ENCODE assay signal across 7 cellular contexts in the genomic region with DNA sequence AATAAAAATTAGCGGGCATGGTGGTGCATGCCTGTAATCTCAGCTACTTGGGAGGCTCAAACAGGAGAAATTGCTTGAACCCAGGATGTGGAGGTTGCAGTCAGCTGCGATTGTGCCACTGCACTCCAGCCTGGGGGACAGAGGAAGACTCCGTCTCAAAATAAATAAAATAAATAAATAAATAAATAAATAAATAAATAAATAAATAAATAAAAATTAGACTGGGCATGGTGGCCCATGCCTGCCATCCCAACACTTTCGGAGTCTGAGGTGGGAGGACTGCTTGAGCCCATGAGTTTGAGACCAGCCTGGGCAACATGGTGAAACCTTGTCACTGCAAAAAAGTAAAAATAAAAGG. TPM values are rescaled to one million over a fixed set of nuclear protein-coding genes. Genes with fewer than 3 reads are reported as not detected.
A peak's percentile ranks its signal among the peaks of the same experiment; 100 is the strongest.
DNase-seq lines count a peak whose midpoint lies in the region; ATAC-seq, FAIRE-seq and TF ChIP-seq lines count a peak whose summit lies in the region.
"Not testable (repeated sequence)": the region's sequence is repeated elsewhere in the genome, so short reads cannot be mapped to it uniquely, and the experiment has no call there.
"Had no signal": no experiment of that assay in that cellular context is flagged by ENCODE, and none has a peak within 500 bp of the region (broad histone marks: within the 10 kb centered on the region; RNA-seq: fewer than 3 reads in every experiment).

No MANE protein-coding gene starts in this region.

- not testable (repeated sequence) for H2BK15ac ChIP-seq in IMR-90 (ENCODE audit: low read depth, low read length)

- H3K36me3 ChIP-seq in CD4-positive, CD25-positive, alpha-beta regulatory T cell (ENCODE audit: control insufficient read depth, insufficient read depth, low read length), result peaks cover 22% of the 10 kb centered on the region
- not testable (repeated sequence) for H3K36me3 ChIP-seq in IMR-90 (ENCODE audit: control insufficient read depth, insufficient read depth, low read length); GM12878 (ENCODE audit: control insufficient read depth in 2 of 2, insufficient read depth in 2 of 2, low read length in 1 of 2)

- not testable (repeated sequence) for H3K23ac ChIP-seq in IMR-90 (ENCODE audit: low read depth, low read length)

- H3K9me3 ChIP-seq in CD4-positive, CD25-positive, alpha-beta regulatory T cell (ENCODE audit: control insufficient read depth in 2 of 2, low read length in 2 of 2); IMR-90 (ENCODE audit: control insufficient read depth, insufficient read depth, low read length); GM12878 (replicated peaks; ENCODE audit: control insufficient read depth, insufficient read depth, low read length): not testable (repeated sequence)

- H3K4ac ChIP-seq in IMR-90 (ENCODE audit: low read depth, low read length), result not testable (repeated sequence)

- not testable (repeated sequence) for H3K79me1 ChIP-seq in IMR-90 (ENCODE audit: low read depth in 1 of 2, low read length in 2 of 2)

- H3K4me2 ChIP-seq in IMR-90 (ENCODE audit: low read depth, low read length), result not testable (repeated sequence)
- 0 out of 2 replicates have a peak overlapping the region, but pooled peaks have one; percentile 11 for H3K4me2 ChIP-seq in GM12878 (ENCODE audit: control insufficient read depth, insufficient read depth)

- H3K4me3 Mint-ChIP-seq in CD4-positive, CD25-positive, alpha-beta regulatory T cell, result peak overlapping the region in 2 of 4 donors; percentile 78 to 79
- H3K4me3 Mint-ChIP-seq in WTC11, result not testable (repeated sequence)
- peak overlapping the region; percentile 43 to 73 for H3K4me3 Mint-ChIP-seq in activated T-cell treated with anti-CD3 and anti-CD28 coated beads, Interleukin-2, amount 50 U/mL, for 72 hours
- peak overlapping the region; percentile 36 for H3K4me3 Mint-ChIP-seq in stimulated activated effector memory CD8-positive, alpha-beta T cell treated with anti-CD3 and anti-CD28 coated beads, Interleukin-12 subunit alpha, Interleukin-12 subunit beta, amount 100 ng/mL, for 72 hours

- DNase-seq in CD4-positive, CD25-positive, alpha-beta regulatory T cell; IMR-90; WTC11 (ENCODE audit: low spot score); activated T-cell treated with anti-CD3 and anti-CD28 coated beads, Interleukin-2, amount 50 U/mL, for 72 hours; GM12878 (ENCODE audit: low read depth, low spot score); stimulated activated effector memory CD8-positive, alpha-beta T cell treated with anti-CD3 and anti-CD28 coated beads, Interleukin-12 subunit alpha, Interleukin-12 subunit beta, amount 100 ng/mL, for 72 hours (ENCODE audit: low spot score in 2 of 2): not testable (repeated sequence)

- not testable (repeated sequence) for H3K9me1 ChIP-seq in IMR-90 (ENCODE audit: insufficient read depth, low read length)

- RAD21 ChIA-PET in GM12878 (lab: Charles Lee; ENCODE audit: unreplicated experiment), result not testable (repeated sequence)

- H2AK9ac ChIP-seq in IMR-90 (replicated peaks; ENCODE audit: low read depth, low read length, poor library complexity), result not testable (repeated sequence)

- not testable (repeated sequence) for H4K20me1 ChIP-seq in IMR-90 (ENCODE audit: insufficient read depth, low read length); GM12878 (ENCODE audit: control insufficient read depth, insufficient read depth)

- intact Hi-C loops in IMR-90 (cut with micrococcal nuclease); GM12878 (cut with micrococcal nuclease; ENCODE audit: unreplicated experiment): not testable (repeated sequence)

- CTCF ChIA-PET in IMR-90 (lab: Yijun Ruan, JAX), result interaction anchor here (1.8 kb wide), 1 partner anchor 15 kb away, joined by 5 read pairs; no protein-coding TSS in a partner anchor
- CTCF ChIA-PET in WTC11 (lab: Charles Lee), result interaction anchor here (1.0 to 1.4 kb wide), 2 partner anchors 15 to 53 kb away, joined by 3 to 8 read pairs; no protein-coding TSS in a partner anchor
- CTCF ChIA-PET in GM12878 (lab: Yijun Ruan, JAX), result interaction anchor here (1.0 to 1.1 kb wide), 3 partner anchors 15 to 53 kb away, joined by 3 to 5 read pairs (median 5); no protein-coding TSS in a partner anchor

- H3K27me3 Mint-ChIP-seq in CD4-positive, CD25-positive, alpha-beta regulatory T cell; WTC11 (ENCODE audit: low read depth); activated T-cell treated with anti-CD3 and anti-CD28 coated beads, Interleukin-2, amount 50 U/mL, for 72 hours (ENCODE audit: low read depth): not testable (repeated sequence)

- H2AFZ ChIP-seq in IMR-90 (replicated peaks; ENCODE audit: low read length, poor library complexity); GM12878 (ENCODE audit: control insufficient read depth, low read depth, low read length): not testable (repeated sequence)

- TF ChIP-seq RAD21 in IMR-90 (IDR thresholded peaks at IDR 0.05; ENCODE audit: low read length); GM12878 (IDR thresholded peaks at IDR 0.05; ENCODE audit: insufficient read depth, low read depth, low read length): not testable (repeated sequence)

- H4K5ac ChIP-seq in IMR-90 (ENCODE audit: low read depth, low read length), result not testable (repeated sequence)

- not testable (repeated sequence) for H4K8ac ChIP-seq in IMR-90 (ENCODE audit: low read depth in 2 of 2, low read length in 2 of 2)

- in situ Hi-C loops in IMR-90 (cut with MboI; ENCODE audit: low sequenced_read_pairs); GM12878 (cut with MboI): not testable (repeated sequence)

- dilution Hi-C loops in IMR-90 (cut with HindIII; ENCODE audit: low sequenced_read_pairs, unreplicated experiment), result not testable (repeated sequence)

- not testable (repeated sequence) for TF ChIP-seq POLR2A in IMR-90 (IDR thresholded peaks at IDR 0.05; ENCODE audit: low read depth, low read length); GM12878 (IDR thresholded peaks at IDR 0.05; ENCODE audit: low read depth, low read length)

- peaks cover 19% of the 10 kb centered on the region for H3K36me3 Mint-ChIP-seq in CD4-positive, CD25-positive, alpha-beta regulatory T cell
- not testable (repeated sequence) for H3K36me3 Mint-ChIP-seq in WTC11
- peaks cover 6 to 17% of the 10 kb centered on the region in 2 donors for H3K36me3 Mint-ChIP-seq in activated T-cell treated with anti-CD3 and anti-CD28 coated beads, Interleukin-2, amount 50 U/mL, for 72 hours (ENCODE audit: insufficient read depth in 2 of 2)
- peaks cover 94% of the 10 kb centered on the region for H3K36me3 Mint-ChIP-seq in stimulated activated effector memory CD8-positive, alpha-beta T cell treated with anti-CD3 and anti-CD28 coated beads, Interleukin-12 subunit alpha, Interleukin-12 subunit beta, amount 100 ng/mL, for 72 hours

- H3K4me1 ChIP-seq in CD4-positive, CD25-positive, alpha-beta regulatory T cell (ENCODE audit: control insufficient read depth, insufficient read depth, low read length, poor library complexity, severe bottlenecking), result peaks cover 87% of the 10 kb centered on the region
- H3K4me1 ChIP-seq in IMR-90 (ENCODE audit: control insufficient read depth, insufficient read depth, low read length), result not testable (repeated sequence)
- peaks cover 27% of the 10 kb centered on the region for H3K4me1 ChIP-seq in GM12878 (ENCODE audit: control insufficient read depth, insufficient read depth, low read length)

- not testable (repeated sequence) for BruUV-seq in IMR-90 (replicated peaks; lab: Mats Ljungman, UMichigan); GM12878 (replicated peaks; lab: Mats Ljungman, UMichigan)

- no CpG with 5 or more reads among the region's 4 CpGs for WGBS in IMR-90 (ENCODE audit: extremely low coverage in 2 of 2, insufficient read length in 1 of 2), 2 experiments
- WGBS in GM12878 (ENCODE audit: insufficient coverage, insufficient replicate concordance, low lambda C conversion rate, missing lambda C conversion rate), result 75% methylated on average over 4 of the region's 4 CpGs

- H2BK20ac ChIP-seq in IMR-90 (ENCODE audit: low read depth, low read length), result not testable (repeated sequence)

- H3K14ac ChIP-seq in IMR-90 (replicated peaks; ENCODE audit: low read depth, low read length), result peak overlapping the region; percentile 53; the same call in 1 of the 2 replicates

- not testable (repeated sequence) for H3K18ac ChIP-seq in IMR-90 (ENCODE audit: low read depth, low read length)

- FAIRE-seq in GM12878 (lab: Jason Lieb, UNC), result not testable (repeated sequence)

- not testable (repeated sequence) for H3K56ac ChIP-seq in IMR-90 (ENCODE audit: extremely low read depth, insufficient read depth, low read length)

- not testable (repeated sequence) for H3K9me3 Mint-ChIP-seq in CD4-positive, CD25-positive, alpha-beta regulatory T cell; WTC11; activated T-cell treated with anti-CD3 and anti-CD28 coated beads, Interleukin-2, amount 50 U/mL, for 72 hours; stimulated activated effector memory CD8-positive, alpha-beta T cell treated with anti-CD3 and anti-CD28 coated beads, Interleukin-12 subunit alpha, Interleukin-12 subunit beta, amount 100 ng/mL, for 72 hours

- peak overlapping the region; percentile 69 for H3K27ac ChIP-seq in CD4-positive, CD25-positive, alpha-beta regulatory T cell (ENCODE audit: insufficient read depth, low read length, poor library complexity, severe bottlenecking)
- H3K27ac ChIP-seq in IMR-90 (ENCODE audit: insufficient read depth, low read length); GM12878 (ENCODE audit: control insufficient read depth, insufficient read depth): not testable (repeated sequence)

- POLR2A ChIA-PET in IMR-90 (lab: Charles Lee; ENCODE audit: unreplicated experiment) (interaction anchor here (0.6 kb wide), 1 partner anchor 12 kb away, joined by 12 read pairs; no protein-coding TSS in a partner anchor), WTC11 (lab: Charles Lee) (interaction anchor here (0.7 kb wide), 1 partner anchor 70 kb away, joined by 3 read pairs; no protein-coding TSS in a partner anchor)
- POLR2A ChIA-PET in GM12878 (lab: Charles Lee), result not testable (repeated sequence)

- not testable (repeated sequence) for TF ChIP-seq EP300 in GM12878 (IDR thresholded peaks at IDR 0.05; ENCODE audit: borderline replicate concordance in 1 of 2, control insufficient read depth in 1 of 2, low read depth in 2 of 2, low read length in 2 of 2)

- not testable (repeated sequence) for H2AK5ac ChIP-seq in IMR-90 (ENCODE audit: low read depth, low read length)

- H3K27ac Mint-ChIP-seq in CD4-positive, CD25-positive, alpha-beta regulatory T cell, result peak overlapping the region; percentile 55 to 93 (median 84)
- not testable (repeated sequence) for H3K27ac Mint-ChIP-seq in WTC11
- peak overlapping the region; percentile 72 for H3K27ac Mint-ChIP-seq in activated T-cell treated with anti-CD3 and anti-CD28 coated beads, Interleukin-2, amount 50 U/mL, for 72 hours
- peak overlapping the region; percentile 95 for H3K27ac Mint-ChIP-seq in stimulated activated effector memory CD8-positive, alpha-beta T cell treated with anti-CD3 and anti-CD28 coated beads, Interleukin-12 subunit alpha, Interleukin-12 subunit beta, amount 100 ng/mL, for 72 hours

- H3K4me3 ChIP-seq in CD4-positive, CD25-positive, alpha-beta regulatory T cell (ENCODE audit: low read depth, low read length), result peak overlapping the region; percentile 78
- not testable (repeated sequence) for H3K4me3 ChIP-seq in IMR-90 (ENCODE audit: insufficient read depth, low read depth, low read length); GM12878

- not testable (repeated sequence) for TF ChIP-seq CTCF in IMR-90 (conservative IDR thresholded peaks at IDR 0.05; ENCODE audit: low read depth, low read length); WTC11 (IDR thresholded peaks at IDR 0.05); GM12878 (IDR thresholded peaks at IDR 0.05 in 2 of 3, conservative IDR thresholded peaks at IDR 0.05 in 1 of 3; ENCODE audit: control insufficient read depth in 2 of 3, extremely low read depth in 1 of 3, insufficient read depth in 1 of 3, low read depth in 3 of 3, low read length in 3 of 3)

- not testable (repeated sequence) for ATAC-seq in CD4-positive, CD25-positive, alpha-beta regulatory T cell (ENCODE audit: low read depth in 2 of 2); IMR-90 (ENCODE audit: low read depth); WTC11; activated T-cell treated with anti-CD3 and anti-CD28 coated beads, Interleukin-2, amount 50 U/mL, for 72 hours (replicated peaks in 1 of 2); GM12878; stimulated activated effector memory CD8-positive, alpha-beta T cell treated with anti-CD3 and anti-CD28 coated beads, Interleukin-12 subunit alpha, Interleukin-12 subunit beta, amount 100 ng/mL, for 72 hours

- H2BK5ac ChIP-seq in IMR-90 (ENCODE audit: low read depth, low read length, poor library complexity, severe bottlenecking), result not testable (repeated sequence)

- H3K4me1 Mint-ChIP-seq in CD4-positive, CD25-positive, alpha-beta regulatory T cell, result peaks cover 14 to 73% (median 38%) of the 10 kb centered on the region in 4 donors
- H3K4me1 Mint-ChIP-seq in WTC11, result peaks cover 13% of the 10 kb centered on the region; the same call in 1 of the 2 replicates
- peaks cover 68% of the 10 kb centered on the region for H3K4me1 Mint-ChIP-seq in activated T-cell treated with anti-CD3 and anti-CD28 coated beads, Interleukin-2, amount 50 U/mL, for 72 hours (ENCODE audit: low read depth)
- peaks cover 41% of the 10 kb centered on the region for H3K4me1 Mint-ChIP-seq in stimulated activated effector memory CD8-positive, alpha-beta T cell treated with anti-CD3 and anti-CD28 coated beads, Interleukin-12 subunit alpha, Interleukin-12 subunit beta, amount 100 ng/mL, for 72 hours

- H3K9ac ChIP-seq in IMR-90 (ENCODE audit: low read depth, low read length); GM12878 (ENCODE audit: control insufficient read depth, insufficient read depth, low read length): not testable (repeated sequence)

- H3K79me2 ChIP-seq in GM12878 (ENCODE audit: control insufficient read depth, insufficient read depth, low read length), result peaks cover 23% of the 10 kb centered on the region

- SMC1A ChIA-PET in GM12878 (lab: Charles Lee; ENCODE audit: uncharacterized antibody, unreplicated experiment), result not testable (repeated sequence)

- not testable (repeated sequence) for H4K91ac ChIP-seq in IMR-90 (ENCODE audit: insufficient read depth, low read depth, low read length)

- not testable (repeated sequence) for H2BK120ac ChIP-seq in IMR-90 (ENCODE audit: low read depth, low read length)

- H3K27me3 ChIP-seq in CD4-positive, CD25-positive, alpha-beta regulatory T cell (ENCODE audit: control insufficient read depth, insufficient read depth, low read length); IMR-90 (ENCODE audit: control insufficient read depth, insufficient read depth, low read length); GM12878 (replicated peaks in 1 of 2; ENCODE audit: control insufficient read depth in 2 of 2, insufficient read depth in 2 of 2, low read length in 1 of 2): not testable (repeated sequence)

RNA-seq across cellular contexts. Expression of a gene that starts 12.2 kb away (rescaled TPM):
- total RNA-seq in CD4-positive, CD25-positive, alpha-beta regulatory T cell, result 388 TPM
- 1,000 to 10,000 TPM in 2 of 4 donors, 100 to 1,000 TPM in 2; 968 to 1,114 (median 1,027) TPM for polyA plus RNA-seq in CD4-positive, CD25-positive, alpha-beta regulatory T cell
- total RNA-seq in IMR-90 (2012; rRNA removed) (not detected in 2 replicates), WTC11 (2021) (51.0 to 60.5 TPM (median 57.0 TPM) in 3 replicates), GM12878 (2014; rRNA removed) (173 and 179 TPM in 2 replicates), GM12878 (2014; rRNA removed; fragmentation: Illumina TruSeq; extraction: Trizol) (97.7 and 109 TPM in 2 replicates), GM12878 (2021) (126 and 143 TPM in 2 replicates)
- polyA plus RNA-seq in IMR-90 (2012; rRNA removed) (not detected in 2 replicates), GM12878 (2011; rRNA removed) (27.3 and 49.7 TPM in 2 replicates), GM12878 (2014; fragmentation: Illumina TruSeq; extraction: Trizol) (60.5 and 107 TPM in 2 replicates), GM12878 (2014; fragmentation: Nextera tagmentation; extraction: Ambion mirVana) (10 to 100 TPM; 31.5 to 46.0 TPM), GM12878 (2014; rRNA removed) (130 and 141 TPM in 2 replicates), GM12878 (2016; fragmentation: Nextera tagmentation; extraction: Ambion mirVana) (100 to 1,000 TPM; 148 to 162 TPM)
- polyA plus RNA-seq in IMR-90 (2012; cell fraction: cytosol; rRNA removed), result not detected in 2 replicates
- 0.05 TPM in 1 of 2 replicates, not detected in the other for polyA plus RNA-seq in IMR-90 (2012; cell fraction: nucleus; rRNA removed; ENCODE audit: low replicate concordance)
- 100 to 1,000 TPM; 227 to 254 TPM for total RNA-seq in activated T-cell treated with anti-CD3 and anti-CD28 coated beads, Interleukin-2, amount 50 U/mL, for 72 hours
- total RNA-seq in GM12878 (2013; cell fraction: nucleolus; rRNA removed), result 18.5 and 22.2 TPM in 2 replicates
- 43.6 TPM for polyA plus RNA-seq in GM12878 (2011; ENCODE audit: low read depth)
- polyA plus RNA-seq in GM12878 (2011; cell fraction: cytosol; rRNA removed), result 65.6 and 72.1 TPM in 2 replicates
- polyA plus RNA-seq in GM12878 (2011; cell fraction: nucleus; rRNA removed), result 103 and 120 TPM in 2 replicates
- polyA plus RNA-seq in GM12878 (2012), result 75.9 and 88.9 TPM in 2 replicates
- 44.6 and 73.7 TPM in 2 replicates for polyA minus RNA-seq in GM12878 (2011; rRNA and poly(A)+ RNA removed)
- polyA minus RNA-seq in GM12878 (2011; cell fraction: cytosol; rRNA and poly(A)+ RNA removed), result 18.1 and 22.3 TPM in 2 replicates
- 19.1 and 27.7 TPM in 2 replicates for polyA minus RNA-seq in GM12878 (2011; cell fraction: nucleus; rRNA and poly(A)+ RNA removed)
- total RNA-seq: A673 had no signal

RNA-seq across cellular contexts. Expression of a gene that starts 16.2 kb away (rescaled TPM):
- 0.44 TPM for total RNA-seq in CD4-positive, CD25-positive, alpha-beta regulatory T cell
- not detected for polyA plus RNA-seq in CD4-positive, CD25-positive, alpha-beta regulatory T cell
- 0.18 TPM in 1 of 2 replicates, not detected in the other for total RNA-seq in IMR-90 (2012; rRNA removed)
- 0.53 and 0.59 TPM in 2 replicates for polyA plus RNA-seq in IMR-90 (2012; rRNA removed)
- polyA plus RNA-seq in IMR-90 (2012; cell fraction: cytosol; rRNA removed), result 0.62 and 1.0 TPM in 2 replicates
- 1.8 and 3.7 TPM in 2 replicates for polyA plus RNA-seq in IMR-90 (2012; cell fraction: nucleus; rRNA removed; ENCODE audit: low replicate concordance)
- 5.4 to 7.4 TPM (median 7.1 TPM) in 3 replicates for total RNA-seq in WTC11 (2021)
- 1 to 10 TPM; 1.6 to 1.9 TPM for total RNA-seq in activated T-cell treated with anti-CD3 and anti-CD28 coated beads, Interleukin-2, amount 50 U/mL, for 72 hours
- 0.48 and 0.81 TPM in 2 replicates for total RNA-seq in GM12878 (2013; cell fraction: nucleolus; rRNA removed)
- 0.38 and 0.45 TPM in 2 replicates for total RNA-seq in GM12878 (2014; rRNA removed)
- total RNA-seq in GM12878 (2014; rRNA removed; fragmentation: Illumina TruSeq; extraction: Trizol), result 0.27 and 0.37 TPM in 2 replicates
- 0.62 and 0.88 TPM in 2 replicates for total RNA-seq in GM12878 (2021)
- not detected for polyA plus RNA-seq in GM12878 (2011; ENCODE audit: low read depth)
- polyA plus RNA-seq in GM12878 (2011; rRNA removed), result 0.19 TPM in 1 of 2 replicates, not detected in the other
- polyA plus RNA-seq in GM12878 (2011; cell fraction: cytosol; rRNA removed), result 0.12 and 0.23 TPM in 2 replicates
- 0.21 and 0.45 TPM in 2 replicates for polyA plus RNA-seq in GM12878 (2011; cell fraction: nucleus; rRNA removed)
- polyA plus RNA-seq in GM12878 (2012), result 0.29 and 0.58 TPM in 2 replicates
- polyA plus RNA-seq in GM12878 (2014; fragmentation: Illumina TruSeq; extraction: Trizol), result 0.07 and 0.52 TPM in 2 replicates
- polyA plus RNA-seq in GM12878 (2014; fragmentation: Nextera tagmentation; extraction: Ambion mirVana), result under 1 TPM in 1 of 2 experiments, not detected in 1; 0.07 TPM
- 0.69 and 1.2 TPM in 2 replicates for polyA plus RNA-seq in GM12878 (2014; rRNA removed)
- polyA plus RNA-seq in GM12878 (2016; fragmentation: Nextera tagmentation; extraction: Ambion mirVana), result under 1 TPM; 0.26 to 0.47 TPM
- 0.36 TPM in 1 of 2 replicates, not detected in the other for polyA minus RNA-seq in GM12878 (2011; rRNA and poly(A)+ RNA removed)
- polyA minus RNA-seq in GM12878 (2011; cell fraction: cytosol; rRNA and poly(A)+ RNA removed), result not detected in 2 replicates
- not detected in 2 replicates for polyA minus RNA-seq in GM12878 (2011; cell fraction: nucleus; rRNA and poly(A)+ RNA removed)
- total RNA-seq: A673 had no signal

RNA-seq across cellular contexts. Expression of a gene that starts 28.7 kb away (rescaled TPM):
- 98.2 TPM for total RNA-seq in CD4-positive, CD25-positive, alpha-beta regulatory T cell
- polyA plus RNA-seq in CD4-positive, CD25-positive, alpha-beta regulatory T cell, result 100 to 1,000 TPM; 132 to 150 (median 147) TPM
- total RNA-seq in IMR-90 (2012; rRNA removed) (88.9 and 95.5 TPM in 2 replicates), WTC11 (2021) (108 to 120 TPM (median 119 TPM) in 3 replicates), GM12878 (2014; rRNA removed) (154 and 164 TPM in 2 replicates), GM12878 (2014; rRNA removed; fragmentation: Illumina TruSeq; extraction: Trizol) (145 and 147 TPM in 2 replicates), GM12878 (2021) (153 and 154 TPM in 2 replicates)
- polyA plus RNA-seq in IMR-90 (2012; rRNA removed) (131 and 139 TPM in 2 replicates), GM12878 (2011; rRNA removed) (285 and 331 TPM in 2 replicates), GM12878 (2014; fragmentation: Illumina TruSeq; extraction: Trizol) (189 and 199 TPM in 2 replicates), GM12878 (2014; fragmentation: Nextera tagmentation; extraction: Ambion mirVana) (100 to 1,000 TPM; 150 to 151 TPM), GM12878 (2014; rRNA removed) (170 and 182 TPM in 2 replicates), GM12878 (2016; fragmentation: Nextera tagmentation; extraction: Ambion mirVana) (100 to 1,000 TPM; 196 to 206 TPM)
- polyA plus RNA-seq in IMR-90 (2012; cell fraction: cytosol; rRNA removed), result 61.2 and 72.2 TPM in 2 replicates
- 148 and 372 TPM in 2 replicates for polyA plus RNA-seq in IMR-90 (2012; cell fraction: nucleus; rRNA removed; ENCODE audit: low replicate concordance)
- 100 to 1,000 TPM; 149 to 157 TPM for total RNA-seq in activated T-cell treated with anti-CD3 and anti-CD28 coated beads, Interleukin-2, amount 50 U/mL, for 72 hours
- 223 and 249 TPM in 2 replicates for total RNA-seq in GM12878 (2013; cell fraction: nucleolus; rRNA removed)
- 251 TPM for polyA plus RNA-seq in GM12878 (2011; ENCODE audit: low read depth)
- polyA plus RNA-seq in GM12878 (2011; cell fraction: cytosol; rRNA removed), result 262 and 280 TPM in 2 replicates
- 560 and 603 TPM in 2 replicates for polyA plus RNA-seq in GM12878 (2011; cell fraction: nucleus; rRNA removed)
- polyA plus RNA-seq in GM12878 (2012), result 155 and 221 TPM in 2 replicates
- 318 and 386 TPM in 2 replicates for polyA minus RNA-seq in GM12878 (2011; rRNA and poly(A)+ RNA removed)
- 63.9 and 75.7 TPM in 2 replicates for polyA minus RNA-seq in GM12878 (2011; cell fraction: cytosol; rRNA and poly(A)+ RNA removed)
- polyA minus RNA-seq in GM12878 (2011; cell fraction: nucleus; rRNA and poly(A)+ RNA removed), result 138 and 194 TPM in 2 replicates

RNA-seq across cellular contexts. Expression of a gene that starts 41.0 kb away (rescaled TPM):
- total RNA-seq in CD4-positive, CD25-positive, alpha-beta regulatory T cell, result 123 TPM
- polyA plus RNA-seq in CD4-positive, CD25-positive, alpha-beta regulatory T cell, result 100 to 1,000 TPM; 191 to 216 (median 204) TPM
- 574 and 716 TPM in 2 replicates for total RNA-seq in IMR-90 (2012; rRNA removed)
- 376 and 469 TPM in 2 replicates for polyA plus RNA-seq in IMR-90 (2012; rRNA removed)
- polyA plus RNA-seq in IMR-90 (2012; cell fraction: cytosol; rRNA removed), result 293 and 465 TPM in 2 replicates
- 87.9 and 110 TPM in 2 replicates for polyA plus RNA-seq in IMR-90 (2012; cell fraction: nucleus; rRNA removed; ENCODE audit: low replicate concordance)
- 237 to 243 TPM (median 241 TPM) in 3 replicates for total RNA-seq in WTC11 (2021)
- total RNA-seq in activated T-cell treated with anti-CD3 and anti-CD28 coated beads, Interleukin-2, amount 50 U/mL, for 72 hours, result 100 to 1,000 TPM; 241 to 276 TPM
- total RNA-seq in GM12878 (2013; cell fraction: nucleolus; rRNA removed), result 24.1 and 25.0 TPM in 2 replicates
- total RNA-seq in GM12878 (2014; rRNA removed), result 293 and 313 TPM in 2 replicates
- total RNA-seq in GM12878 (2014; rRNA removed; fragmentation: Illumina TruSeq; extraction: Trizol), result 302 and 305 TPM in 2 replicates
- 208 and 211 TPM in 2 replicates for total RNA-seq in GM12878 (2021)
- 407 TPM for polyA plus RNA-seq in GM12878 (2011; ENCODE audit: low read depth)
- 235 and 374 TPM in 2 replicates for polyA plus RNA-seq in GM12878 (2011; rRNA removed)
- polyA plus RNA-seq in GM12878 (2011; cell fraction: cytosol; rRNA removed), result 589 and 658 TPM in 2 replicates
- polyA plus RNA-seq in GM12878 (2011; cell fraction: nucleus; rRNA removed), result 65.9 and 123 TPM in 2 replicates
- polyA plus RNA-seq in GM12878 (2012), result 194 and 212 TPM in 2 replicates
- polyA plus RNA-seq in GM12878 (2014; fragmentation: Illumina TruSeq; extraction: Trizol), result 457 and 499 TPM in 2 replicates
- polyA plus RNA-seq in GM12878 (2014; fragmentation: Nextera tagmentation; extraction: Ambion mirVana), result 100 to 1,000 TPM; 572 to 606 TPM
- 293 and 306 TPM in 2 replicates for polyA plus RNA-seq in GM12878 (2014; rRNA removed)
- polyA plus RNA-seq in GM12878 (2016; fragmentation: Nextera tagmentation; extraction: Ambion mirVana), result 100 to 1,000 TPM; 342 to 362 TPM
- 425 and 517 TPM in 2 replicates for polyA minus RNA-seq in GM12878 (2011; rRNA and poly(A)+ RNA removed)
- 107 and 134 TPM in 2 replicates for polyA minus RNA-seq in GM12878 (2011; cell fraction: cytosol; rRNA and poly(A)+ RNA removed)
- polyA minus RNA-seq in GM12878 (2011; cell fraction: nucleus; rRNA and poly(A)+ RNA removed), result 30.1 and 58.2 TPM in 2 replicates

RNA-seq across cellular contexts. Expression of a gene that starts 41.1 kb away (rescaled TPM):
- 14.2 TPM for total RNA-seq in CD4-positive, CD25-positive, alpha-beta regulatory T cell
- 1 to 10 TPM; 4.6 to 6.2 (median 5.5) TPM for polyA plus RNA-seq in CD4-positive, CD25-positive, alpha-beta regulatory T cell
- 10.0 and 10.8 TPM in 2 replicates for total RNA-seq in IMR-90 (2012; rRNA removed)
- polyA plus RNA-seq in IMR-90 (2012; rRNA removed), result 22.7 and 23.4 TPM in 2 replicates
- 16.5 and 16.6 TPM in 2 replicates for polyA plus RNA-seq in IMR-90 (2012; cell fraction: cytosol; rRNA removed)
- polyA plus RNA-seq in IMR-90 (2012; cell fraction: nucleus; rRNA removed; ENCODE audit: low replicate concordance), result 62.6 and 77.9 TPM in 2 replicates
- total RNA-seq in WTC11 (2021), result 10.3 to 11.9 TPM (median 11.4 TPM) in 3 replicates
- total RNA-seq in activated T-cell treated with anti-CD3 and anti-CD28 coated beads, Interleukin-2, amount 50 U/mL, for 72 hours, result 10 to 100 TPM in 1 of 2 donors, 1 to 10 TPM in 1; 9.8 to 10.5 TPM
- total RNA-seq in GM12878 (2013; cell fraction: nucleolus; rRNA removed), result 45.3 and 48.5 TPM in 2 replicates
- 8.1 and 8.8 TPM in 2 replicates for total RNA-seq in GM12878 (2014; rRNA removed)
- total RNA-seq in GM12878 (2014; rRNA removed; fragmentation: Illumina TruSeq; extraction: Trizol), result 4.8 and 5.2 TPM in 2 replicates
- 6.2 and 10.9 TPM in 2 replicates for total RNA-seq in GM12878 (2021)
- 6.0 TPM for polyA plus RNA-seq in GM12878 (2011; ENCODE audit: low read depth)
- polyA plus RNA-seq in GM12878 (2011; rRNA removed), result 3.8 and 5.1 TPM in 2 replicates
- polyA plus RNA-seq in GM12878 (2011; cell fraction: cytosol; rRNA removed), result 5.5 and 6.8 TPM in 2 replicates
- 41.0 and 47.4 TPM in 2 replicates for polyA plus RNA-seq in GM12878 (2011; cell fraction: nucleus; rRNA removed)
- polyA plus RNA-seq in GM12878 (2012), result 9.3 and 10.1 TPM in 2 replicates
- polyA plus RNA-seq in GM12878 (2014; fragmentation: Illumina TruSeq; extraction: Trizol), result 4.5 and 6.0 TPM in 2 replicates
- 1 to 10 TPM; 2.9 to 4.5 TPM for polyA plus RNA-seq in GM12878 (2014; fragmentation: Nextera tagmentation; extraction: Ambion mirVana)
- polyA plus RNA-seq in GM12878 (2014; rRNA removed), result 6.8 and 10.7 TPM in 2 replicates
- polyA plus RNA-seq in GM12878 (2016; fragmentation: Nextera tagmentation; extraction: Ambion mirVana), result 1 to 10 TPM; 8.6 TPM
- 12.0 and 17.4 TPM in 2 replicates for polyA minus RNA-seq in GM12878 (2011; rRNA and poly(A)+ RNA removed)
- 3.2 and 5.1 TPM in 2 replicates for polyA minus RNA-seq in GM12878 (2011; cell fraction: cytosol; rRNA and poly(A)+ RNA removed)
- 14.7 and 19.6 TPM in 2 replicates for polyA minus RNA-seq in GM12878 (2011; cell fraction: nucleus; rRNA and poly(A)+ RNA removed)

Comparison
In these comparisons a context has a peak if more than half of its experiments do, and no peak if none do; other contexts are left out.
1. RNA of a gene that starts 12.2 kb away (total RNA-seq): 388 TPM in CD4-positive, CD25-positive, alpha-beta regulatory T cell (single experiment), 227 to 254 TPM in activated T-cell treated with anti-CD3 and anti-CD28 coated beads, Interleukin-2, amount 50 U/mL, for 72 hours, 18.5 to 179 TPM in GM12878 and 51.0 to 60.5 TPM in WTC11; not detected in IMR-90; every median in the first group is over 10 times any median in the second.